8 cellular contexts compared by ENCODE assay signal in the genomic region with DNA sequence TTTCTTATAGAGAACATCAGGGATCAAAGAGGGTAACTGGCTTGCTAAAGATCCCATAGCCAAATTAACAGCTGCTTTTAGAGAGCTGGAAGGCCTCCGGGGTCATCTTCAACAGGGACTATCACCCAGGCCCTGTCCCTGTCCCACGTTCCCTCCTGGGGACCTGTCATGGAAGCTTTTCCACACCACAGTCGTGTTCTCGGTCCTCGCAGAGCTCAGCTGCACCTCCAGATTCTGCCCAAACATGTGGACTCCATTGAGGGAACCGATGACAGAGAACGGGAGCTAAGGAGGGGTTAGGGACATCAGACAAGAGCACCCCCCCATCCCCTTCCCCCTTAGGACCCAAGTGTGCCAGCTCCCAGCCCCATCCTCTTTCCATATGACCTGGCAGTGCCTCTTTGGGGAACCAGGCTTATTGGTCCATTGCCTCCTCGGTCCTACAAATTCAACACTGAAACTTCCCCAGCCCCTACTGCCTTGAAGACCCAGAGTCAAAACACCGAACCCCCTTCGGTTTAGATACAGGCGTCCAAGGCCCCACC. TPM values are rescaled to one million over a fixed set of nuclear protein-coding genes. Genes with fewer than 3 reads are reported as not detected.
DNase-seq lines count a peak whose midpoint lies in the region; ATAC-seq lines count a peak whose summit lies in the region.

No MANE protein-coding gene starts in this region.

- intact Hi-C loops in activated T-helper 1 cell treated with anti-CD3 and anti-CD28 coated beads, Interleukin-12 subunit alpha, Interleukin-12 subunit beta, Interleukin-2, Interleukin-4 antibody, amounts not matched to agents 30 ng/mL and 10 ng/mL and 1 ng/mL, durations not matched to agents 14 hours and 24 hours and 36 hours (cut with micrococcal nuclease) = loop anchor here (2.0 to 10.0 kb wide), 5 partner anchors 96 to 315 kb away; partner anchors contain the start of genes PRMT1, PRR12 and RPS11

- no peaks in the 10 kb centered on the region for H3K9me3 Mint-ChIP-seq in activated T-helper 1 cell treated with anti-CD3 and anti-CD28 coated beads, Interleukin-12 subunit alpha, Interleukin-12 subunit beta, Interleukin-2, Interleukin-4 antibody, amounts not matched to agents 30 ng/mL and 10 ng/mL and 1 ng/mL, durations not matched to agents 14 hours and 24 hours and 36 hours
- no peaks in the 10 kb centered on the region for H3K9me3 Mint-ChIP-seq in stimulated activated memory B cell treated with anti-CD40 and anti-IgM and Interleukin-4, amounts not matched to agents 10 μg/mL and 1 μg/mL and 100 μg/mL, for 72 hours

- H3K4me1 Mint-ChIP-seq in activated T-helper 1 cell treated with anti-CD3 and anti-CD28 coated beads, Interleukin-12 subunit alpha, Interleukin-12 subunit beta, Interleukin-2, Interleukin-4 antibody, amounts not matched to agents 30 ng/mL and 10 ng/mL and 1 ng/mL, durations not matched to agents 14 hours and 24 hours and 36 hours (ENCODE audit: low read depth) = peaks cover 43% of the 10 kb centered on the region
- H3K4me1 Mint-ChIP-seq in stimulated activated memory B cell treated with anti-CD40 and anti-IgM and Interleukin-4, amounts not matched to agents 10 μg/mL and 1 μg/mL and 100 μg/mL, for 72 hours = peaks cover 55% of the 10 kb centered on the region

- no peak for ATAC-seq in stimulated activated memory B cell treated with anti-CD40 and anti-IgM and Interleukin-4, amounts not matched to agents 10 μg/mL and 1 μg/mL and 100 μg/mL, for 72 hours
- ATAC-seq in GM19395 (IDR thresholded peaks at IDR 0.05; ENCODE audit: unreplicated experiment) (no peak), GM18511 (IDR thresholded peaks at IDR 0.05; ENCODE audit: unreplicated experiment) (no peak)

- no peaks in the 10 kb centered on the region for H3K27me3 ChIP-seq in HUES48 (ENCODE audit: control insufficient read depth, insufficient read depth, low read length)

- no peaks in the 10 kb centered on the region for H3K27me3 Mint-ChIP-seq in activated T-helper 1 cell treated with anti-CD3 and anti-CD28 coated beads, Interleukin-12 subunit alpha, Interleukin-12 subunit beta, Interleukin-2, Interleukin-4 antibody, amounts not matched to agents 30 ng/mL and 10 ng/mL and 1 ng/mL, durations not matched to agents 14 hours and 24 hours and 36 hours (ENCODE audit: insufficient read depth)
- no peaks in the 10 kb centered on the region for H3K27me3 Mint-ChIP-seq in stimulated activated memory B cell treated with anti-CD40 and anti-IgM and Interleukin-4, amounts not matched to agents 10 μg/mL and 1 μg/mL and 100 μg/mL, for 72 hours

- H3K4me3 Mint-ChIP-seq in activated T-helper 1 cell treated with anti-CD3 and anti-CD28 coated beads, Interleukin-12 subunit alpha, Interleukin-12 subunit beta, Interleukin-2, Interleukin-4 antibody, amounts not matched to agents 30 ng/mL and 10 ng/mL and 1 ng/mL, durations not matched to agents 14 hours and 24 hours and 36 hours = peak overlapping the region; percentile 92
- peak overlapping the region; percentile 91 for H3K4me3 Mint-ChIP-seq in stimulated activated memory B cell treated with anti-CD40 and anti-IgM and Interleukin-4, amounts not matched to agents 10 μg/mL and 1 μg/mL and 100 μg/mL, for 72 hours

- peak overlapping the region; percentile 97 for H3K27ac ChIP-seq in HUES48 (ENCODE audit: low read depth, low read length)

- peaks cover 7% of the 10 kb centered on the region for H3K36me3 Mint-ChIP-seq in activated T-helper 1 cell treated with anti-CD3 and anti-CD28 coated beads, Interleukin-12 subunit alpha, Interleukin-12 subunit beta, Interleukin-2, Interleukin-4 antibody, amounts not matched to agents 30 ng/mL and 10 ng/mL and 1 ng/mL, durations not matched to agents 14 hours and 24 hours and 36 hours (ENCODE audit: low read depth)
- no peaks in the 10 kb centered on the region for H3K36me3 Mint-ChIP-seq in stimulated activated memory B cell treated with anti-CD40 and anti-IgM and Interleukin-4, amounts not matched to agents 10 μg/mL and 1 μg/mL and 100 μg/mL, for 72 hours

- no peaks in the 10 kb centered on the region for H3K9me3 ChIP-seq in HUES48 (ENCODE audit: control insufficient read depth, insufficient read depth, low read length)

- H3K9ac ChIP-seq in HUES48 (ENCODE audit: low read depth, low read length) = peak overlapping the region; percentile 74

- H3K4me1 ChIP-seq in HUES48 (ENCODE audit: control insufficient read depth, insufficient read depth, low read length) = peaks cover 12% of the 10 kb centered on the region

- peak overlapping the region; percentile 74 for H3K4me3 ChIP-seq in HUES48 (ENCODE audit: low read depth, low read length)
- H3K4me3 ChIP-seq in iPS-11a (ENCODE audit: low read depth, low read length) = peak overlapping the region; percentile 83

- H3K36me3 ChIP-seq in HUES48 (ENCODE audit: control insufficient read depth, insufficient read depth, low read length) = peaks cover under 1% of the 10 kb centered on the region; the same call in 1 of the 2 replicates

- DNase-seq in activated T-helper 1 cell treated with anti-CD3 and anti-CD28 coated beads, Interleukin-12 subunit alpha, Interleukin-12 subunit beta, Interleukin-2, Interleukin-4 antibody, amounts not matched to agents 30 ng/mL and 10 ng/mL and 1 ng/mL, durations not matched to agents 14 hours and 24 hours and 36 hours (ENCODE audit: low spot score) = no peak
- DNase-seq in MV-4-11 (lab: John Stamatoyannopoulos, UW) (no peak), occipital lobe (lab: John Stamatoyannopoulos, UW) (no peak)

- peak overlapping the region; percentile 95 for H3K27ac Mint-ChIP-seq in activated T-helper 1 cell treated with anti-CD3 and anti-CD28 coated beads, Interleukin-12 subunit alpha, Interleukin-12 subunit beta, Interleukin-2, Interleukin-4 antibody, amounts not matched to agents 30 ng/mL and 10 ng/mL and 1 ng/mL, durations not matched to agents 14 hours and 24 hours and 36 hours
- peak overlapping the region; percentile 88 for H3K27ac Mint-ChIP-seq in stimulated activated memory B cell treated with anti-CD40 and anti-IgM and Interleukin-4, amounts not matched to agents 10 μg/mL and 1 μg/mL and 100 μg/mL, for 72 hours

RNA-seq across cellular contexts. Expression of gene FUZ, which starts 0.6 kb away (rescaled TPM):
- total RNA-seq in activated T-helper 1 cell treated with anti-CD3 and anti-CD28 coated beads, Interleukin-12 subunit alpha, Interleukin-12 subunit beta, Interleukin-2, Interleukin-4 antibody, amounts not matched to agents 30 ng/mL and 10 ng/mL and 1 ng/mL, durations not matched to agents 14 hours and 24 hours and 36 hours = 14.0 and 18.8 TPM in 2 replicates
- 21.7 TPM for total RNA-seq in occipital lobe

RNA-seq across cellular contexts. Expression of gene MED25, which starts 5.6 kb away (rescaled TPM):
- total RNA-seq in activated T-helper 1 cell treated with anti-CD3 and anti-CD28 coated beads, Interleukin-12 subunit alpha, Interleukin-12 subunit beta, Interleukin-2, Interleukin-4 antibody, amounts not matched to agents 30 ng/mL and 10 ng/mL and 1 ng/mL, durations not matched to agents 14 hours and 24 hours and 36 hours = 54.2 and 54.5 TPM in 2 replicates
- total RNA-seq in occipital lobe = 12.8 TPM

RNA-seq across cellular contexts. Expression of gene PTOV1, which starts 38.4 kb away (rescaled TPM):
- total RNA-seq in activated T-helper 1 cell treated with anti-CD3 and anti-CD28 coated beads, Interleukin-12 subunit alpha, Interleukin-12 subunit beta, Interleukin-2, Interleukin-4 antibody, amounts not matched to agents 30 ng/mL and 10 ng/mL and 1 ng/mL, durations not matched to agents 14 hours and 24 hours and 36 hours = 107 and 113 TPM in 2 replicates
- total RNA-seq in occipital lobe = 99.2 TPM

RNA-seq across cellular contexts. Expression of gene AP2A1, which starts 45.7 kb away (rescaled TPM):
- 61.1 and 63.6 TPM in 2 replicates for total RNA-seq in activated T-helper 1 cell treated with anti-CD3 and anti-CD28 coated beads, Interleukin-12 subunit alpha, Interleukin-12 subunit beta, Interleukin-2, Interleukin-4 antibody, amounts not matched to agents 30 ng/mL and 10 ng/mL and 1 ng/mL, durations not matched to agents 14 hours and 24 hours and 36 hours
- 49.0 TPM for total RNA-seq in occipital lobe

RNA-seq across cellular contexts. Expression of gene TSKS, which starts 49.4 kb away (rescaled TPM):
- 1.3 and 2.0 TPM in 2 replicates for total RNA-seq in activated T-helper 1 cell treated with anti-CD3 and anti-CD28 coated beads, Interleukin-12 subunit alpha, Interleukin-12 subunit beta, Interleukin-2, Interleukin-4 antibody, amounts not matched to agents 30 ng/mL and 10 ng/mL and 1 ng/mL, durations not matched to agents 14 hours and 24 hours and 36 hours
- 0.31 TPM for total RNA-seq in occipital lobe
